ENCODE assay signal across 12 cellular contexts in genomic region chr9:37374892-37375291, GRCh38. TPM values are rescaled to one million over a fixed set of nuclear protein-coding genes. Genes with fewer than 3 reads are reported as not detected.
DNase-seq lines count a peak whose midpoint lies in the region; ATAC-seq and TF ChIP-seq lines count a peak whose summit lies in the region.
"Had no signal": no experiment of that assay in that cellular context is flagged by ENCODE, and none has a peak within 500 bp of the region (broad histone marks: within the 10 kb centered on the region; RNA-seq: fewer than 3 reads in every experiment).

No MANE protein-coding gene starts in this region.

- H2AFZ ChIP-seq in Karpas-422 (ENCODE audit: low read length), result no peak overlapping the region

- H3K4me1 Mint-ChIP-seq in osteocyte (ENCODE audit: unreplicated experiment), result no peaks in the 10 kb centered on the region

- H3K27ac Mint-ChIP-seq in osteocyte (ENCODE audit: unreplicated experiment), result no peak overlapping the region

- H3K4me1 ChIP-seq in BLaER1 (peaks cover 72% of the 10 kb centered on the region), Karpas-422 (ENCODE audit: low read length) (peaks cover 91% of the 10 kb centered on the region)

- H3K9me3 Mint-ChIP-seq in osteocyte (ENCODE audit: unreplicated experiment), result no peaks in the 10 kb centered on the region

- no peaks in the 10 kb centered on the region for H3K79me2 ChIP-seq in Karpas-422 (ENCODE audit: low read length)

- H3K4me2 ChIP-seq in BLaER1, result peak overlapping the region; percentile 67
- H3K4me2 ChIP-seq in Karpas-422 (ENCODE audit: low read depth, low read length, poor library complexity, severe bottlenecking), result peak overlapping the region; percentile 71
- H3K4me2 ChIP-seq: smooth muscle cell had no signal

- DNase-seq in Karpas-422 (peak; percentile 97), Kasumi-1 (lab: John Stamatoyannopoulos, UW) (no peak), HUDEP-2 (lab: John Stamatoyannopoulos, UW; ENCODE audit: unreplicated experiment in 76 of 76) (no peak), osteocyte (ENCODE audit: extremely low spot score, unreplicated experiment) (no peak)
- DNase-seq: aorta; hypothalamus; NK-92 treated with Interleukin-12 subunit alpha and Interleukin-12 subunit beta, amount 100 ng/mL, for 24 hours had no signal

- ATAC-seq in GM18907 (IDR thresholded peaks at IDR 0.05; ENCODE audit: unreplicated experiment) (peak; percentile 29), HG02642 (IDR thresholded peaks at IDR 0.05; ENCODE audit: poor library complexity, unreplicated experiment) (peak; percentile 31), HG03378 (IDR thresholded peaks at IDR 0.05; ENCODE audit: unreplicated experiment) (no peak)

- no peaks in the 10 kb centered on the region for H3K36me3 Mint-ChIP-seq in osteocyte (ENCODE audit: unreplicated experiment)

- H3K9ac ChIP-seq in BLaER1 (no peak overlapping the region), Karpas-422 (ENCODE audit: low read length) (peak overlapping the region; percentile 69)

- H3K27me3 Mint-ChIP-seq in osteocyte (ENCODE audit: unreplicated experiment), result peaks cover 11% of the 10 kb centered on the region

- H3K27me3 ChIP-seq in BLaER1 (no peaks in the 10 kb centered on the region), Karpas-422 (ENCODE audit: low read length) (no peaks in the 10 kb centered on the region)

- H3K4me3 Mint-ChIP-seq in osteocyte (ENCODE audit: unreplicated experiment), result no peak overlapping the region

- H3K9me2 ChIP-seq in Karpas-422 (replicated peaks; ENCODE audit: insufficient read depth, low read length), result no peaks in the 10 kb centered on the region

- no peaks in the 10 kb centered on the region for H3K9me3 ChIP-seq in BLaER1
- H3K9me3 ChIP-seq in Karpas-422 (ENCODE audit: low read length), result no peaks in the 10 kb centered on the region

- no peak overlapping the region for H3K4me3 ChIP-seq in BLaER1
- H3K4me3 ChIP-seq in Karpas-422 (ENCODE audit: low read length), result peak overlapping the region; percentile 25; the same call in 1 of the 2 replicates
- H3K4me3 ChIP-seq: smooth muscle cell had no signal

- H3K36me3 ChIP-seq in BLaER1 (no peaks in the 10 kb centered on the region), Karpas-422 (ENCODE audit: insufficient read depth, low read length) (no peaks in the 10 kb centered on the region)

- H3K27ac ChIP-seq in BLaER1 (peak overlapping the region; percentile 53; the same call in 1 of the 2 replicates), Karpas-422 (ENCODE audit: low read length) (peak overlapping the region; percentile 100)

- no peak for TF ChIP-seq CTCF in osteocyte (IDR thresholded peaks at IDR 0.05)

- H4K20me1 ChIP-seq in BLaER1 (peaks cover 20% of the 10 kb centered on the region), Karpas-422 (ENCODE audit: insufficient read depth, low read depth, low read length) (no peaks in the 10 kb centered on the region)

RNA-seq across cellular contexts. Expression of gene GRHPR, which starts 47.6 kb away (rescaled TPM):
- total RNA-seq in Karpas-422 (2014; rRNA removed; shearing (Covaris generic); ENCODE audit: low replicate concordance), result 234 and 345 TPM in 2 replicates
- 111 TPM in 2 replicates for total RNA-seq in osteocyte
